In genomic region chr13:35489050-35489449, GRCh38 we compare ENCODE assay signal across 21 cellular contexts. TPM values are rescaled to one million over a fixed set of nuclear protein-coding genes. Genes with fewer than 3 reads are reported as not detected.
"Had no signal": no experiment of that assay in that cellular context is flagged by ENCODE, and none has a peak within 500 bp of the region (broad histone marks: within the 10 kb centered on the region; RNA-seq: fewer than 3 reads in every experiment).

No MANE protein-coding gene starts in this region.

- H3K27me3 Mint-ChIP-seq: activated B cell treated with CpG ODN at 0.5 μM for 24 hours had no signal

- H3K27ac ChIP-seq: body of pancreas, esophagus muscularis mucosa, foreskin keratinocyte, right atrium auricular region, skin epidermis, tibial nerve, vagina had no signal

- DNase-seq: activated B cell treated with CpG ODN at 0.5 μM for 24 hours; activated CD4-positive, alpha-beta T cell treated with anti-CD3 and anti-CD28 coated beads for 48 hours; activated CD8-positive, alpha-beta memory T cell treated with anti-CD3 and anti-CD28 coated beads, Interleukin-2, amount 50 U/mL, for 48 hours; activated gamma-delta T cell; activated T-cell treated with anti-CD3 and anti-CD28 coated beads, Interleukin-2, amount 50 U/mL, for 72 hours; amniotic stem cell; body of pancreas; caudate nucleus; foreskin keratinocyte; mesendoderm; nucleus accumbens; stimulated activated CD4-positive, alpha-beta T cell treated with anti-CD3 and anti-CD28 coated beads, Interleukin-15, amount 100 ng/mL, for 24 hours; stimulated activated CD4-positive, alpha-beta T cell treated with anti-CD3 and anti-CD28 coated beads, Interleukin-4, amount 100 ng/mL, for 24 hours; stimulated activated naive CD4-positive, alpha-beta T cell had no signal

- H3K36me3 Mint-ChIP-seq: natural killer cell treated with Interleukin-12 subunit alpha and Interleukin-12 subunit beta and Interleukin-15 and Interleukin-18, amount 100 ng/mL, for 72 hours had no signal

- H3K4me1 Mint-ChIP-seq: activated B cell treated with CpG ODN at 0.5 μM for 24 hours had no signal

- ATAC-seq: activated T-cell treated with anti-CD3 and anti-CD28 coated beads, Interleukin-2, amount 50 U/mL, for 72 hours; body of pancreas; foreskin keratinocyte; natural killer cell treated with Interleukin-12 subunit alpha and Interleukin-12 subunit beta and Interleukin-15 and Interleukin-18, amount 100 ng/mL, for 72 hours had no signal

- H3K27ac Mint-ChIP-seq: activated B cell treated with CpG ODN at 0.5 μM for 24 hours; activated naive CD8-positive, alpha-beta T cell; activated T-cell treated with anti-CD3 and anti-CD28 coated beads, Interleukin-2, amount 50 U/mL, for 72 hours; natural killer cell treated with Interleukin-12 subunit alpha and Interleukin-12 subunit beta and Interleukin-15 and Interleukin-18, amount 100 ng/mL, for 72 hours had no signal

- H3K4me3 ChIP-seq: body of pancreas, esophagus muscularis mucosa, right atrium auricular region, skin epidermis, tibial nerve, vagina had no signal

- H3K4me3 Mint-ChIP-seq: activated B cell treated with CpG ODN at 0.5 μM for 24 hours; activated naive CD8-positive, alpha-beta T cell; activated T-cell treated with anti-CD3 and anti-CD28 coated beads, Interleukin-2, amount 50 U/mL, for 72 hours; natural killer cell treated with Interleukin-12 subunit alpha and Interleukin-12 subunit beta and Interleukin-15 and Interleukin-18, amount 100 ng/mL, for 72 hours had no signal

RNA-seq across cellular contexts. Expression of gene MAB21L1, which starts 12.6 kb away (rescaled TPM):
- total RNA-seq: activated B cell treated with CpG ODN at 0.5 μM for 24 hours; activated T-cell treated with anti-CD3 and anti-CD28 coated beads, Interleukin-2, amount 50 U/mL, for 72 hours; foreskin keratinocyte had no signal
- polyA plus RNA-seq: foreskin keratinocyte had no signal
